13 cellular contexts compared by ENCODE assay signal in genomic region chr3:196971094-196971698, GRCh38. TPM values are rescaled to one million over a fixed set of nuclear protein-coding genes. Genes with fewer than 3 reads are reported as not detected.
DNase-seq lines count a peak whose midpoint lies in the region; ATAC-seq and TF ChIP-seq lines count a peak whose summit lies in the region.
"Had no signal": no experiment of that assay in that cellular context is flagged by ENCODE, and none has a peak within 500 bp of the region (broad histone marks: within the 10 kb centered on the region; RNA-seq: fewer than 3 reads in every experiment).

No MANE protein-coding gene starts in this region.

- H3K4me3 Mint-ChIP-seq in activated CD4-positive, alpha-beta T cell treated with anti-CD3 and anti-CD28 coated beads for 36 hours: peak overlapping the region; percentile 63
- H3K4me3 Mint-ChIP-seq in IgD-negative memory B cell (peak overlapping the region in 3 of 4 donors; percentile 9 to 90 (median 77)), nephron (peak overlapping the region; percentile 32 to 87 (median 85)), osteocyte (ENCODE audit: unreplicated experiment) (no peak overlapping the region)
- peak overlapping the region; percentile 86 for H3K4me3 Mint-ChIP-seq in activated T-helper 1 cell treated with anti-CD3 and anti-CD28 coated beads, Interleukin-12 subunit alpha, Interleukin-12 subunit beta, Interleukin-2, Interleukin-4 antibody, amounts not matched to agents 30 ng/mL and 10 ng/mL and 1 ng/mL, durations not matched to agents 14 hours and 24 hours and 36 hours

- peaks cover 11% of the 10 kb centered on the region for H3K4me1 Mint-ChIP-seq in activated CD4-positive, alpha-beta T cell treated with anti-CD3 and anti-CD28 coated beads for 36 hours
- peaks cover 0 to 11% (median 6%) of the 10 kb centered on the region in 3 donors for H3K4me1 Mint-ChIP-seq in IgD-negative memory B cell
- H3K4me1 Mint-ChIP-seq in activated T-helper 1 cell treated with anti-CD3 and anti-CD28 coated beads, Interleukin-12 subunit alpha, Interleukin-12 subunit beta, Interleukin-2, Interleukin-4 antibody, amounts not matched to agents 30 ng/mL and 10 ng/mL and 1 ng/mL, durations not matched to agents 14 hours and 24 hours and 36 hours (ENCODE audit: low read depth): peaks cover 17% of the 10 kb centered on the region
- no peaks in the 10 kb centered on the region for H3K4me1 Mint-ChIP-seq in nephron
- peaks cover 12% of the 10 kb centered on the region for H3K4me1 Mint-ChIP-seq in osteocyte (ENCODE audit: unreplicated experiment)

- CTCF ChIA-PET in activated CD4-positive, alpha-beta T cell treated with anti-CD3 and anti-CD28 coated beads for 36 hours (lab: Charles Lee): interaction anchor here (0.9 to 2.9 kb wide), 3 partner anchors 133 to 490 kb away, joined by 3 to 11 read pairs (median 4); no protein-coding TSS in a partner anchor

- TF ChIP-seq CTCF in nephron (IDR thresholded peaks at IDR 0.05; ENCODE audit: unreplicated experiment in 3 of 3) (no peak), osteocyte (IDR thresholded peaks at IDR 0.05) (no peak)

- no peak overlapping the region for H3K27ac Mint-ChIP-seq in activated CD4-positive, alpha-beta T cell treated with anti-CD3 and anti-CD28 coated beads for 36 hours
- H3K27ac Mint-ChIP-seq in IgD-negative memory B cell (peak overlapping the region in 1 of 3 donors; percentile 52), nephron (no peak overlapping the region), osteocyte (ENCODE audit: unreplicated experiment) (no peak overlapping the region)
- H3K27ac Mint-ChIP-seq in activated T-helper 1 cell treated with anti-CD3 and anti-CD28 coated beads, Interleukin-12 subunit alpha, Interleukin-12 subunit beta, Interleukin-2, Interleukin-4 antibody, amounts not matched to agents 30 ng/mL and 10 ng/mL and 1 ng/mL, durations not matched to agents 14 hours and 24 hours and 36 hours: peak overlapping the region; percentile 48

- intact Hi-C loops in activated CD4-positive, alpha-beta T cell treated with anti-CD3 and anti-CD28 coated beads for 36 hours (cut with DNase I, micrococcal nuclease): no loop called here
- intact Hi-C loops in activated T-helper 1 cell treated with anti-CD3 and anti-CD28 coated beads, Interleukin-12 subunit alpha, Interleukin-12 subunit beta, Interleukin-2, Interleukin-4 antibody, amounts not matched to agents 30 ng/mL and 10 ng/mL and 1 ng/mL, durations not matched to agents 14 hours and 24 hours and 36 hours (cut with micrococcal nuclease): loop anchor here (1.0 kb wide), 1 partner anchor 362 kb away; no protein-coding TSS in a partner anchor

- H3K9me3 Mint-ChIP-seq in activated CD4-positive, alpha-beta T cell treated with anti-CD3 and anti-CD28 coated beads for 36 hours (ENCODE audit: low read depth): no peaks in the 10 kb centered on the region
- H3K9me3 Mint-ChIP-seq in IgD-negative memory B cell: no peaks in the 10 kb centered on the region
- H3K9me3 Mint-ChIP-seq in activated T-helper 1 cell treated with anti-CD3 and anti-CD28 coated beads, Interleukin-12 subunit alpha, Interleukin-12 subunit beta, Interleukin-2, Interleukin-4 antibody, amounts not matched to agents 30 ng/mL and 10 ng/mL and 1 ng/mL, durations not matched to agents 14 hours and 24 hours and 36 hours: no peaks in the 10 kb centered on the region
- H3K9me3 Mint-ChIP-seq in nephron: no peaks in the 10 kb centered on the region
- no peaks in the 10 kb centered on the region for H3K9me3 Mint-ChIP-seq in osteocyte (ENCODE audit: unreplicated experiment)
- H3K9me3 Mint-ChIP-seq: activated naive CD8-positive, alpha-beta T cell treated with anti-CD3 and anti-CD28 coated beads, Interleukin-2, amount 10 ng/mL, durations not matched to agents 7 days and 5 days had no signal

- DNase-seq in activated CD4-positive, alpha-beta T cell treated with anti-CD3 and anti-CD28 coated beads for 36 hours: no peak
- no peak for DNase-seq in activated CD4-positive, alpha-beta T cell treated with anti-CD3 and anti-CD28 coated beads for 1 hour
- no peak for DNase-seq in activated T-helper 1 cell treated with anti-CD3 and anti-CD28 coated beads, Interleukin-12 subunit alpha, Interleukin-12 subunit beta, Interleukin-2, Interleukin-4 antibody, amounts not matched to agents 30 ng/mL and 10 ng/mL and 1 ng/mL, durations not matched to agents 14 hours and 24 hours and 36 hours (ENCODE audit: low spot score)
- DNase-seq in NCI-H446 (lab: John Stamatoyannopoulos, UW) (no peak), osteocyte (ENCODE audit: extremely low spot score, unreplicated experiment) (no peak), occipital lobe (lab: John Stamatoyannopoulos, UW) (no peak)
- DNase-seq: activated naive CD8-positive, alpha-beta T cell treated with anti-CD3 and anti-CD28 coated beads, Interleukin-2, amount 10 ng/mL, durations not matched to agents 7 days and 5 days; DMS79 treated with DMSO at 0.1 percent for 48 hours; NCI-H69; Right ventricle myocardium superior; trophoblast cell had no signal

- H3K36me3 Mint-ChIP-seq in activated CD4-positive, alpha-beta T cell treated with anti-CD3 and anti-CD28 coated beads for 36 hours (ENCODE audit: low read depth): no peaks in the 10 kb centered on the region
- H3K36me3 Mint-ChIP-seq in IgD-negative memory B cell (no peaks in the 10 kb centered on the region), nephron (ENCODE audit: low read depth) (no peaks in the 10 kb centered on the region), osteocyte (ENCODE audit: unreplicated experiment) (peaks cover 4% of the 10 kb centered on the region)
- H3K36me3 Mint-ChIP-seq in activated T-helper 1 cell treated with anti-CD3 and anti-CD28 coated beads, Interleukin-12 subunit alpha, Interleukin-12 subunit beta, Interleukin-2, Interleukin-4 antibody, amounts not matched to agents 30 ng/mL and 10 ng/mL and 1 ng/mL, durations not matched to agents 14 hours and 24 hours and 36 hours (ENCODE audit: low read depth): peaks cover 4% of the 10 kb centered on the region

- no peak for ATAC-seq in activated CD4-positive, alpha-beta T cell treated with anti-CD3 and anti-CD28 coated beads for 36 hours

- peaks cover 11% of the 10 kb centered on the region for H3K27me3 Mint-ChIP-seq in activated CD4-positive, alpha-beta T cell treated with anti-CD3 and anti-CD28 coated beads for 36 hours
- H3K27me3 Mint-ChIP-seq in IgD-negative memory B cell: peaks cover 1% of the 10 kb centered on the region
- peaks cover 11% of the 10 kb centered on the region for H3K27me3 Mint-ChIP-seq in activated T-helper 1 cell treated with anti-CD3 and anti-CD28 coated beads, Interleukin-12 subunit alpha, Interleukin-12 subunit beta, Interleukin-2, Interleukin-4 antibody, amounts not matched to agents 30 ng/mL and 10 ng/mL and 1 ng/mL, durations not matched to agents 14 hours and 24 hours and 36 hours (ENCODE audit: insufficient read depth)
- peaks cover 40% of the 10 kb centered on the region for H3K27me3 Mint-ChIP-seq in nephron (ENCODE audit: low read depth)
- no peaks in the 10 kb centered on the region for H3K27me3 Mint-ChIP-seq in osteocyte (ENCODE audit: unreplicated experiment)

- POLR2A ChIA-PET in activated CD4-positive, alpha-beta T cell treated with anti-CD3 and anti-CD28 coated beads for 36 hours (lab: Charles Lee): no interaction called here

RNA-seq across cellular contexts. Expression of gene PIGZ, which starts 2.6 kb away (rescaled TPM):
- total RNA-seq in activated CD4-positive, alpha-beta T cell treated with anti-CD3 and anti-CD28 coated beads for 36 hours: under 1 TPM; 0.44 to 0.71 TPM
- 2.1 TPM for polyA plus RNA-seq in IgD-negative memory B cell
- 1.2 and 1.7 TPM in 2 replicates for total RNA-seq in activated T-helper 1 cell treated with anti-CD3 and anti-CD28 coated beads, Interleukin-12 subunit alpha, Interleukin-12 subunit beta, Interleukin-2, Interleukin-4 antibody, amounts not matched to agents 30 ng/mL and 10 ng/mL and 1 ng/mL, durations not matched to agents 14 hours and 24 hours and 36 hours
- 7.9 and 9.5 TPM in 2 replicates for total RNA-seq in osteocyte
- 5.0 TPM for total RNA-seq in occipital lobe

RNA-seq across cellular contexts. Expression of gene NCBP2, which starts 28.9 kb away (rescaled TPM):
- 100 to 1,000 TPM in 1 of 2 experiments, 10 to 100 TPM in 1; 94.8 to 107 TPM for total RNA-seq in activated CD4-positive, alpha-beta T cell treated with anti-CD3 and anti-CD28 coated beads for 36 hours
- polyA plus RNA-seq in IgD-negative memory B cell: 74.1 TPM
- total RNA-seq in activated T-helper 1 cell treated with anti-CD3 and anti-CD28 coated beads, Interleukin-12 subunit alpha, Interleukin-12 subunit beta, Interleukin-2, Interleukin-4 antibody, amounts not matched to agents 30 ng/mL and 10 ng/mL and 1 ng/mL, durations not matched to agents 14 hours and 24 hours and 36 hours: 102 and 111 TPM in 2 replicates
- total RNA-seq in osteocyte: 59.5 and 66.1 TPM in 2 replicates
- total RNA-seq in occipital lobe: 80.8 TPM

RNA-seq across cellular contexts. Expression of gene MELTF, which starts 58.4 kb away (rescaled TPM):
- 1 to 10 TPM; 3.7 to 4.3 TPM for total RNA-seq in activated CD4-positive, alpha-beta T cell treated with anti-CD3 and anti-CD28 coated beads for 36 hours
- polyA plus RNA-seq in IgD-negative memory B cell: not detected
- total RNA-seq in activated T-helper 1 cell treated with anti-CD3 and anti-CD28 coated beads, Interleukin-12 subunit alpha, Interleukin-12 subunit beta, Interleukin-2, Interleukin-4 antibody, amounts not matched to agents 30 ng/mL and 10 ng/mL and 1 ng/mL, durations not matched to agents 14 hours and 24 hours and 36 hours: 3.9 and 6.4 TPM in 2 replicates
- total RNA-seq in osteocyte (1.4 and 1.9 TPM in 2 replicates), occipital lobe (1.7 TPM)
